ENCODE assay signal across 8 cellular contexts in genomic region chr4:102734591-102735385, GRCh38. TPM values are rescaled to one million over a fixed set of nuclear protein-coding genes. Genes with fewer than 3 reads are reported as not detected.
DNase-seq lines count a peak whose midpoint lies in the region; ATAC-seq and TF ChIP-seq lines count a peak whose summit lies in the region.

No MANE protein-coding gene starts in this region.

- no peak overlapping the region for H3K4me3 Mint-ChIP-seq in activated CD8-positive, alpha-beta memory T cell treated with anti-CD3 and anti-CD28 coated beads, Interleukin-2, amount 10 ng/mL, durations not matched to agents 7 days and 5 days

- H3K27me3 ChIP-seq in left ventricle myocardium inferior (ENCODE audit: low read depth): no peaks in the 10 kb centered on the region

- peak overlapping the region; percentile 75 for H3K27ac Mint-ChIP-seq in activated CD8-positive, alpha-beta memory T cell treated with anti-CD3 and anti-CD28 coated beads, Interleukin-2, amount 10 ng/mL, durations not matched to agents 7 days and 5 days

- H3K36me3 Mint-ChIP-seq in activated CD8-positive, alpha-beta memory T cell treated with anti-CD3 and anti-CD28 coated beads, Interleukin-2, amount 10 ng/mL, durations not matched to agents 7 days and 5 days: peaks cover 38% of the 10 kb centered on the region

- H3K27me3 Mint-ChIP-seq in activated CD8-positive, alpha-beta memory T cell treated with anti-CD3 and anti-CD28 coated beads, Interleukin-2, amount 10 ng/mL, durations not matched to agents 7 days and 5 days: no peaks in the 10 kb centered on the region

- TF ChIP-seq CTCF in left ventricle myocardium inferior (IDR thresholded peaks at IDR 0.05; ENCODE audit: borderline replicate concordance): no peak
- no peak for TF ChIP-seq CTCF in coronary artery (IDR thresholded peaks at IDR 0.05)

- H3K4me1 ChIP-seq in left ventricle myocardium inferior: peaks cover 34% of the 10 kb centered on the region

- peaks cover 23% of the 10 kb centered on the region for H3K4me1 Mint-ChIP-seq in activated CD8-positive, alpha-beta memory T cell treated with anti-CD3 and anti-CD28 coated beads, Interleukin-2, amount 10 ng/mL, durations not matched to agents 7 days and 5 days

- H3K36me3 ChIP-seq in left ventricle myocardium inferior: no peaks in the 10 kb centered on the region

- peaks cover 10% of the 10 kb centered on the region for H3K9me3 Mint-ChIP-seq in activated CD8-positive, alpha-beta memory T cell treated with anti-CD3 and anti-CD28 coated beads, Interleukin-2, amount 10 ng/mL, durations not matched to agents 7 days and 5 days (ENCODE audit: low read depth)

- H3K9me3 ChIP-seq in left ventricle myocardium inferior (replicated peaks): peaks cover 31% of the 10 kb centered on the region

- intact Hi-C loops in left ventricle myocardium inferior (cut with micrococcal nuclease): no loop called here

- peak; percentile 97 for ATAC-seq in activated CD8-positive, alpha-beta memory T cell treated with anti-CD3 and anti-CD28 coated beads, Interleukin-2, amount 10 ng/mL, durations not matched to agents 7 days and 5 days
- peak; percentile 100 for ATAC-seq in HG02678 (IDR thresholded peaks at IDR 0.05; ENCODE audit: unreplicated experiment)

- no peak overlapping the region for H3K4me3 ChIP-seq in left ventricle myocardium inferior
- H3K4me3 ChIP-seq in coronary artery: no peak overlapping the region

- DNase-seq in activated CD8-positive, alpha-beta memory T cell treated with anti-CD3 and anti-CD28 coated beads, Interleukin-2, amount 10 ng/mL, durations not matched to agents 7 days and 5 days: peak; percentile 77
- DNase-seq in activated CD8-positive, alpha-beta memory T cell treated with anti-CD3 and anti-CD28 coated beads, Interleukin-2, amount 50 U/mL, for 4 hours: no peak
- peak; percentile 41 for DNase-seq in NOMO-1 treated with DMSO at 0.1 percent for 48 hours (lab: John Stamatoyannopoulos, UW; ENCODE audit: unreplicated experiment)
- DNase-seq in left ventricle myocardium inferior: no peak
- DNase-seq in iPS-NIHi7 (ENCODE audit: extremely low spot score): no peak
- no peak for DNase-seq in coronary artery (ENCODE audit: low spot score)
- DNase-seq in NCI-H82 (lab: John Stamatoyannopoulos, UW): no peak

- CTCF ChIA-PET in activated CD8-positive, alpha-beta memory T cell treated with anti-CD3 and anti-CD28 coated beads, Interleukin-2, amount 10 ng/mL, durations not matched to agents 7 days and 5 days (lab: Charles Lee): interaction anchor here (2.5 kb wide), 1 partner anchor 12 kb away, joined by 6 read pairs; no protein-coding TSS in a partner anchor

- H3K27ac ChIP-seq in left ventricle myocardium inferior (replicated peaks) (peak overlapping the region; percentile 63), coronary artery (no peak overlapping the region)

RNA-seq across cellular contexts. Expression of gene MANBA, which starts 26.0 kb away (rescaled TPM):
- 10 to 100 TPM; 12.1 to 16.5 TPM for total RNA-seq in activated CD8-positive, alpha-beta memory T cell treated with anti-CD3 and anti-CD28 coated beads, Interleukin-2, amount 10 ng/mL, durations not matched to agents 7 days and 5 days
- 30.3 TPM for total RNA-seq in left ventricle myocardium inferior

Comparison
In these comparisons a context has a peak if more than half of its experiments do, and no peak if none do; other contexts are left out.
1. DNase-seq: peak in activated CD8-positive, alpha-beta memory T cell treated with anti-CD3 and anti-CD28 coated beads, Interleukin-2, amount 10 ng/mL, durations not matched to agents 7 days and 5 days (single experiment) and NOMO-1 treated with DMSO at 0.1 percent for 48 hours (single experiment); none in activated CD8-positive, alpha-beta memory T cell treated with anti-CD3 and anti-CD28 coated beads, Interleukin-2, amount 50 U/mL, for 4 hours (single experiment), left ventricle myocardium inferior (single experiment), iPS-NIHi7 (single experiment), coronary artery (single experiment) and NCI-H82 (single experiment).